Comparison of ENCODE assay signal across 8 cellular contexts in genomic region chr5:95959964-95960801, GRCh38. TPM values are rescaled to one million over a fixed set of nuclear protein-coding genes. Genes with fewer than 3 reads are reported as not detected.
A peak's percentile ranks its signal among the peaks of the same experiment; 100 is the strongest.
DNase-seq lines count a peak whose midpoint lies in the region; ATAC-seq and TF ChIP-seq lines count a peak whose summit lies in the region.

No MANE protein-coding gene starts in this region.

- H3K36me3 Mint-ChIP-seq in CD8-positive, alpha-beta T cell, result peaks cover 12% of the 10 kb centered on the region
- H3K36me3 Mint-ChIP-seq in activated naive CD8-positive, alpha-beta T cell treated with anti-CD3 and anti-CD28 coated beads, Interleukin-2, amount 50 U/mL, for 24 hours (ENCODE audit: low read depth), result peaks cover 26% of the 10 kb centered on the region

- no peaks in the 10 kb centered on the region for H3K9me3 ChIP-seq in CD8-positive, alpha-beta T cell (ENCODE audit: low read length)
- no peaks in the 10 kb centered on the region for H3K9me3 ChIP-seq in right cardiac atrium (ENCODE audit: control insufficient read depth, low read length)

- TF ChIP-seq CTCF in CD8-positive, alpha-beta T cell (IDR thresholded peaks at IDR 0.05), result no peak

- no peak overlapping the region for H3K27ac ChIP-seq in CD8-positive, alpha-beta T cell (ENCODE audit: low read depth, low read length)
- H3K27ac ChIP-seq in right cardiac atrium (ENCODE audit: low read length), result peak overlapping the region; percentile 99
- peak overlapping the region; percentile 95 for H3K27ac ChIP-seq in rectal smooth muscle tissue (ENCODE audit: low read depth, low read length)

- peak in 2 of 7 experiments; percentile 11 to 55 for DNase-seq in CD8-positive, alpha-beta T cell
- DNase-seq in HuH-7.5 (ENCODE audit: low spot score), result peak; percentile 9
- peak; percentile 7 for DNase-seq in activated naive CD8-positive, alpha-beta T cell treated with anti-CD3 and anti-CD28 coated beads, Interleukin-2, amount 50 U/mL, for 24 hours
- DNase-seq in right cardiac atrium, result no peak
- DNase-seq in COR-L47 (lab: John Stamatoyannopoulos, UW), result no peak

- H3K27ac Mint-ChIP-seq in CD8-positive, alpha-beta T cell, result peak overlapping the region; percentile 89
- peak overlapping the region; percentile 95 for H3K27ac Mint-ChIP-seq in activated naive CD8-positive, alpha-beta T cell treated with anti-CD3 and anti-CD28 coated beads, Interleukin-2, amount 50 U/mL, for 24 hours

- peak overlapping the region; percentile 64 for H3K4me3 ChIP-seq in CD8-positive, alpha-beta T cell (ENCODE audit: low read depth, low read length)
- H3K4me3 ChIP-seq in right cardiac atrium (ENCODE audit: low read length) (peak overlapping the region; percentile 88), rectal smooth muscle tissue (ENCODE audit: low read length) (peak overlapping the region; percentile 92)

- POLR2A ChIA-PET in CD8-positive, alpha-beta T cell (lab: Charles Lee), result interaction anchor here (0.6 to 1.9 kb wide), 2 partner anchors 91 to 101 kb away, joined by 3 to 10 read pairs; no protein-coding TSS in a partner anchor

- no peak for ATAC-seq in CD8-positive, alpha-beta T cell
- ATAC-seq in activated naive CD8-positive, alpha-beta T cell treated with anti-CD3 and anti-CD28 coated beads, Interleukin-2, amount 50 U/mL, for 24 hours, result no peak
- ATAC-seq in right cardiac atrium (no peak), HG03175 (IDR thresholded peaks at IDR 0.05; ENCODE audit: unreplicated experiment) (no peak), HG02973 (IDR thresholded peaks at IDR 0.05; ENCODE audit: unreplicated experiment) (no peak)

- H3K4me1 ChIP-seq in CD8-positive, alpha-beta T cell (ENCODE audit: insufficient read depth, low read length), result peaks cover 12% of the 10 kb centered on the region
- peaks cover 8% of the 10 kb centered on the region for H3K4me1 ChIP-seq in right cardiac atrium (ENCODE audit: control insufficient read depth, insufficient read depth, low read length)
- H3K4me1 ChIP-seq in rectal smooth muscle tissue (ENCODE audit: control insufficient read depth, insufficient read depth, low read length), result peaks cover 7% of the 10 kb centered on the region

- no peaks in the 10 kb centered on the region for H3K36me3 ChIP-seq in CD8-positive, alpha-beta T cell (ENCODE audit: insufficient read depth, low read length)
- no peaks in the 10 kb centered on the region for H3K36me3 ChIP-seq in rectal smooth muscle tissue (ENCODE audit: control insufficient read depth, insufficient read depth, low read length)

- CTCF ChIA-PET in CD8-positive, alpha-beta T cell (lab: Charles Lee), result interaction anchor here (1.0 to 1.4 kb wide), 3 partner anchors 9 to 424 kb away, joined by 3 to 5 read pairs (median 3); no protein-coding TSS in a partner anchor

- H3K4me3 Mint-ChIP-seq in CD8-positive, alpha-beta T cell, result peak overlapping the region; percentile 96
- H3K4me3 Mint-ChIP-seq in activated naive CD8-positive, alpha-beta T cell treated with anti-CD3 and anti-CD28 coated beads, Interleukin-2, amount 50 U/mL, for 24 hours, result peak overlapping the region; percentile 97

- intact Hi-C loops in CD8-positive, alpha-beta T cell (cut with DNase I, micrococcal nuclease), result loop anchor here (2.0 to 10.0 kb wide), 10 partner anchors 38 to 912 kb away; partner anchors contain the start of genes ARSK (in 1 of the 2), CAST (in 1 of the 2), RFESD (in 1 of the 2) and SKIC3 (in 1 of the 2)
- intact Hi-C loops in right cardiac atrium (cut with DNase I), result loop anchor here (5.0 to 10.0 kb wide), 4 partner anchors 58 to 377 kb away; no protein-coding TSS in a partner anchor

- peaks cover 38% of the 10 kb centered on the region for H3K4me1 Mint-ChIP-seq in CD8-positive, alpha-beta T cell (ENCODE audit: low read depth)
- peaks cover 73% of the 10 kb centered on the region for H3K4me1 Mint-ChIP-seq in activated naive CD8-positive, alpha-beta T cell treated with anti-CD3 and anti-CD28 coated beads, Interleukin-2, amount 50 U/mL, for 24 hours

- no peaks in the 10 kb centered on the region for H3K27me3 Mint-ChIP-seq in CD8-positive, alpha-beta T cell (ENCODE audit: low read depth)
- no peaks in the 10 kb centered on the region for H3K27me3 Mint-ChIP-seq in activated naive CD8-positive, alpha-beta T cell treated with anti-CD3 and anti-CD28 coated beads, Interleukin-2, amount 50 U/mL, for 24 hours

- H3K9me3 Mint-ChIP-seq in CD8-positive, alpha-beta T cell, result no peaks in the 10 kb centered on the region
- H3K9me3 Mint-ChIP-seq in activated naive CD8-positive, alpha-beta T cell treated with anti-CD3 and anti-CD28 coated beads, Interleukin-2, amount 50 U/mL, for 24 hours, result no peaks in the 10 kb centered on the region

- WGBS in right cardiac atrium, result 8% methylated on average over 35 of the region's 35 CpGs

- no peaks in the 10 kb centered on the region for H3K27me3 ChIP-seq in CD8-positive, alpha-beta T cell (ENCODE audit: insufficient read depth, low read length)
- no peaks in the 10 kb centered on the region for H3K27me3 ChIP-seq in right cardiac atrium (ENCODE audit: control insufficient read depth, insufficient read depth)
- no peaks in the 10 kb centered on the region for H3K27me3 ChIP-seq in rectal smooth muscle tissue (ENCODE audit: control insufficient read depth, insufficient read depth, low read length)

- peak overlapping the region; percentile 81 for H3K9ac ChIP-seq in rectal smooth muscle tissue (ENCODE audit: low read length)

RNA-seq across cellular contexts. Expression of gene ELL2, which starts 1.5 kb away (rescaled TPM):
- 100 to 1,000 TPM; 189 to 200 TPM for total RNA-seq in CD8-positive, alpha-beta T cell
- total RNA-seq in right cardiac atrium, result 10 to 100 TPM; 31.3 to 75.9 (median 33.1) TPM
- polyA plus RNA-seq in right cardiac atrium, result 16.7 TPM

Comparison
In these comparisons a context has a peak if more than half of its experiments do, and no peak if none do; other contexts are left out.
1. DNase-seq: peak in HuH-7.5 (single experiment) and activated naive CD8-positive, alpha-beta T cell treated with anti-CD3 and anti-CD28 coated beads, Interleukin-2, amount 50 U/mL, for 24 hours (single experiment); none in right cardiac atrium (0 of 3) and COR-L47 (single experiment).
2. Peak in every context shown above with its lines, with median percentiles within 50 percentile points of each other: H3K4me3 ChIP-seq.